11 cellular contexts compared by ENCODE assay signal in the genomic region with DNA sequence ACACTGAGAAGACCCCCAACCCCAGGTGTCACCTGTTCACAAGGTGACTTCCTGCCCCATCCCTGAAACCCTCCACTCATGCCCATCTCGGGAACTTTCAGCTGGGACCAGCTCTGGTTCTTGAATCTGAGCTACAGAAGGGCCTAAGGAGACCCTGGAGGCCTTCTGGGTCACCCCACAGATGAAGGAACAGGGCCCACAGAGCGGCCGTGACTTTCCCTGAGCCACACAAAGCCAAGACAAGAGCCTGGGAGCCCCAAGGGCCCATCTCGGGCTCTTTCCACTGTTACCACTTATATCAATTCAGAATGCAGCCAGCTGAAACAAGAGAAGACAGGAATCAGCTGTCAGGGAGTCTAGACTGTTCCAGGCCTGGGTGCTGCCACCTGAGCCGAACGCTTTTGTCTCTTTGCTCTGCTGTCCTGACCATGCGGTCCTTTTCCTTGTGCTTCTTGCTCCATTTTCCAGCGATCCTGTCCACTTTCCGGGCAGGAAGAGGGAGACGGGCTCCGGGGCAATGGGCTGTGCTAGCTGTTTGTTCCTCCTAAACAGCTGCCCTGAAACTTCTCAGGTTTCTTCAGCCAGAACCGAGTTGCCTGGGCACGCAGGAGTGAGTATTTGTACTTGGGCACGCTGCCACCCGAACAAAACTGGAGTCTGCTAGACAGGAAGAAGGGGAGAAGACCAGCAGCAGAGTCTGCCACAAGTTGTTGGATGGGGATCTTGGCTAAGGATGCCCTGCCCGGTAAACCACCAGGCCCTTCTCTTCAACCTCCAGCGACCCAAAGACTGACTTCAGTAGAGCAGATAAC. TPM values are rescaled to one million over a fixed set of nuclear protein-coding genes. Genes with fewer than 3 reads are reported as not detected.
DNase-seq lines count a peak whose midpoint lies in the region; TF ChIP-seq lines count a peak whose summit lies in the region.
"Had no signal": no experiment of that assay in that cellular context is flagged by ENCODE, and none has a peak within 500 bp of the region (broad histone marks: within the 10 kb centered on the region; RNA-seq: fewer than 3 reads in every experiment).

No MANE protein-coding gene starts in this region.

- peaks cover 10 to 34% (median 27%) of the 10 kb centered on the region in 3 donors for H3K4me1 ChIP-seq in skeletal muscle tissue (ENCODE audit: control insufficient read depth in 3 of 3, insufficient read depth in 3 of 3, low read length in 3 of 3)
- H3K4me1 ChIP-seq: body of pancreas had no signal

- no peaks in the 10 kb centered on the region for H3K27me3 ChIP-seq in skeletal muscle tissue (ENCODE audit: control insufficient read depth in 3 of 3, insufficient read depth in 3 of 3, low read length in 3 of 3)
- H3K27me3 ChIP-seq: body of pancreas had no signal

- in situ Hi-C loops in GM13977 (cut with MboI; ENCODE audit: low pct_unique_long_range_greater_than_20kb, low sequenced_read_pairs, unreplicated experiment): no loop called here

- H3K9me3 ChIP-seq in skeletal muscle tissue (ENCODE audit: control insufficient read depth in 3 of 3, low read length in 3 of 3): no peaks in the 10 kb centered on the region
- H3K9me3 ChIP-seq: body of pancreas had no signal

- H3K36me3 ChIP-seq in skeletal muscle tissue (ENCODE audit: control insufficient read depth in 3 of 3, insufficient read depth in 3 of 3, low read length in 3 of 3): no peaks in the 10 kb centered on the region

- H3K9ac ChIP-seq in skeletal muscle tissue (ENCODE audit: low read depth in 1 of 3, low read length in 3 of 3): peak overlapping the region; percentile 20 to 54 (median 40)

- H3K4me3 ChIP-seq in skeletal muscle tissue (ENCODE audit: low read length in 3 of 3): peak overlapping the region in 2 of 3 donors; percentile 29 to 39
- H3K4me3 ChIP-seq: body of pancreas had no signal

- no peak for TF ChIP-seq POLR2A in erythroblast (IDR thresholded peaks at IDR 0.05; ENCODE audit: low read length)

- H3K27ac ChIP-seq in epithelial cell of prostate (peak overlapping the region; percentile 22), skeletal muscle tissue (ENCODE audit: low read depth, low read length) (peak overlapping the region; percentile 58)
- H3K27ac ChIP-seq: body of pancreas had no signal

- TF ChIP-seq CTCF in GM13977 (IDR thresholded peaks at IDR 0.05; ENCODE audit: extremely low read depth, insufficient read depth, missing control alignments): no peak

- DNase-seq in NCI-H1092 (lab: John Stamatoyannopoulos, UW): peak; percentile 56
- DNase-seq in NCI-H2196 (lab: John Stamatoyannopoulos, UW; ENCODE audit: unreplicated experiment): peak; percentile 94
- DNase-seq in epithelial cell of prostate (ENCODE audit: low read depth, low spot score): no peak
- DNase-seq in erythroblast (lab: John Stamatoyannopoulos, UW): no peak
- no peak for DNase-seq in GM13977 (ENCODE audit: low spot score)
- no peak for DNase-seq in NCI-H2081 treated with DMSO at 0.1 percent for 48 hours (lab: John Stamatoyannopoulos, UW)
- DNase-seq: activated CD4-positive, alpha-beta T cell treated with anti-CD3 and anti-CD28 coated beads, Interleukin-2, amount 10 ng/mL, durations not matched to agents 7 days and 5 days; body of pancreas; effector memory CD4-positive, alpha-beta T cell; stimulated activated naive CD4-positive, alpha-beta T cell treated with Interleukin-2 at 50 U/mL for 16 hours had no signal

RNA-seq across cellular contexts. Expression of a gene that starts 28.0 kb away (rescaled TPM):
- total RNA-seq in skeletal muscle tissue: 1.0 TPM

RNA-seq across cellular contexts. Expression of a gene that starts 33.0 kb away (rescaled TPM):
- 8.9 TPM for total RNA-seq in skeletal muscle tissue

RNA-seq across cellular contexts. Expression of a gene that starts 54.3 kb away (rescaled TPM):
- total RNA-seq in skeletal muscle tissue: 30.8 TPM

Comparison
In these comparisons a context has a peak if more than half of its experiments do, and no peak if none do; other contexts are left out.
1. DNase-seq: peak in NCI-H1092 (single experiment) and NCI-H2196 (single experiment); none in epithelial cell of prostate (single experiment), erythroblast (0 of 2), GM13977 (single experiment) and NCI-H2081 treated with DMSO at 0.1 percent for 48 hours (single experiment).